In genomic region chr10:24722131-24722675, GRCh38 we compare ENCODE assay signal across 8 cellular contexts. TPM values are rescaled to one million over a fixed set of nuclear protein-coding genes. Genes with fewer than 3 reads are reported as not detected.
DNase-seq lines count a peak whose midpoint lies in the region; ATAC-seq and TF ChIP-seq lines count a peak whose summit lies in the region.

No MANE protein-coding gene starts in this region.

- peaks cover 19% of the 10 kb centered on the region for H4K20me1 ChIP-seq in DOHH2 (ENCODE audit: control insufficient read depth, insufficient read depth, low read depth, low read length)

- no peaks in the 10 kb centered on the region for H3K9me2 ChIP-seq in DOHH2 (replicated peaks; ENCODE audit: control insufficient read depth, low read length)

- H3K27me3 ChIP-seq in DOHH2 (ENCODE audit: control insufficient read depth, low read length) (no peaks in the 10 kb centered on the region), lung (ENCODE audit: control insufficient read depth, insufficient read depth) (no peaks in the 10 kb centered on the region), uterus (no peaks in the 10 kb centered on the region)

- H3K27ac ChIP-seq in DOHH2 (ENCODE audit: low read depth, low read length), result peak overlapping the region; percentile 69
- H3K27ac ChIP-seq in angular gyrus (ENCODE audit: low read depth, low read length), result peak overlapping the region; percentile 71
- H3K27ac ChIP-seq in lung (ENCODE audit: low read depth in 1 of 2, low read length in 1 of 2), result peak overlapping the region; percentile 94 to 98
- H3K27ac ChIP-seq in uterus, result peak overlapping the region; percentile 97 to 98

- no peaks in the 10 kb centered on the region for H3K9me3 ChIP-seq in DOHH2 (ENCODE audit: control insufficient read depth, insufficient read depth, low read length)
- no peaks in the 10 kb centered on the region for H3K9me3 ChIP-seq in lung (ENCODE audit: control insufficient read depth in 2 of 2, insufficient read depth in 1 of 2, low read length in 1 of 2)
- H3K9me3 ChIP-seq in uterus, result no peaks in the 10 kb centered on the region

- peak; percentile 6 for TF ChIP-seq CTCF in DOHH2 (IDR thresholded peaks at IDR 0.05; ENCODE audit: low read depth, low read length, poor library complexity, severe bottlenecking)
- no peak for TF ChIP-seq CTCF in lung (IDR thresholded peaks at IDR 0.05; ENCODE audit: control extremely low read depth, extremely low read depth)
- TF ChIP-seq CTCF in uterus (IDR thresholded peaks at IDR 0.05), result no peak

- WGBS in lung, 2 donors, result 3 to 5% methylated on average over 19 of the region's 19 CpGs

- H3K36me3 ChIP-seq in DOHH2 (ENCODE audit: control insufficient read depth, low read length), result peaks cover 18% of the 10 kb centered on the region
- no peaks in the 10 kb centered on the region for H3K36me3 ChIP-seq in lung (ENCODE audit: control insufficient read depth in 2 of 2, insufficient read depth in 2 of 2, low read length in 2 of 2)
- H3K36me3 ChIP-seq in uterus, result no peaks in the 10 kb centered on the region

- H3K4me2 ChIP-seq in DOHH2 (ENCODE audit: low read length), result peak overlapping the region; percentile 81

- H3K4me1 ChIP-seq in DOHH2 (ENCODE audit: control insufficient read depth, low read length), result peaks cover 47% of the 10 kb centered on the region
- H3K4me1 ChIP-seq in lung (ENCODE audit: control insufficient read depth in 2 of 2, insufficient read depth in 2 of 2, low read length in 2 of 2), result peaks cover 9 to 12% of the 10 kb centered on the region in 2 donors
- peaks cover 0 to under 1% of the 10 kb centered on the region in 2 donors for H3K4me1 ChIP-seq in uterus

- H3K79me2 ChIP-seq in DOHH2 (ENCODE audit: control insufficient read depth, low read length), result peaks cover 57% of the 10 kb centered on the region

- peaks cover 6% of the 10 kb centered on the region for H3F3A ChIP-seq in DOHH2 (ENCODE audit: control insufficient read depth, insufficient read depth)

- no peak for DNase-seq in lung (ENCODE audit: low spot score)
- DNase-seq in uterus, result no peak
- DNase-seq in SHP77 treated with DMSO at 0.1 percent for 48 hours (lab: John Stamatoyannopoulos, UW), result no peak

- no peak for TF ChIP-seq POLR2A in uterus (IDR thresholded peaks at IDR 0.05)

- H3K4me3 ChIP-seq in DOHH2 (ENCODE audit: low read length), result peak overlapping the region; percentile 79
- peak overlapping the region; percentile 57 for H3K4me3 ChIP-seq in lung
- H3K4me3 ChIP-seq in uterus, result peak overlapping the region; percentile 63 to 82

- ATAC-seq in HG03135 (IDR thresholded peaks at IDR 0.05; ENCODE audit: unreplicated experiment), result peak; percentile 0
- no peak for ATAC-seq in lung (ENCODE audit: insufficient read depth, low FRiP score)
- ATAC-seq in GM18520 (IDR thresholded peaks at IDR 0.05; ENCODE audit: unreplicated experiment), result no peak
- ATAC-seq in HG02852 (IDR thresholded peaks at IDR 0.05; ENCODE audit: unreplicated experiment), result no peak

- intact Hi-C loops in uterus (cut with DNase I; ENCODE audit: low total_unique reads), result loop anchor here (10.0 kb wide), 1 partner anchor 233 kb away; the partner anchor contains the start of gene PRTFDC1

RNA-seq across cellular contexts. Expression of gene ARHGAP21, which starts 1.5 kb away (rescaled TPM):
- total RNA-seq in lung (100 to 1,000 TPM in 1 of 2 donors, 10 to 100 TPM in 1; 72.3 to 138 TPM), uterus (100 to 1,000 TPM in 2 of 4 donors, 10 to 100 TPM in 2; 90.4 to 168 (median 124) TPM)
- polyA plus RNA-seq in lung, result 10 to 100 TPM; 18.8 to 19.9 TPM
